17 cellular contexts compared by ENCODE assay signal in genomic region chr6:139536751-139537617, GRCh38.
DNase-seq lines count a peak whose midpoint lies in the region; ATAC-seq, FAIRE-seq and TF ChIP-seq lines count a peak whose summit lies in the region.
"Had no signal": no experiment of that assay in that cellular context is flagged by ENCODE, and none has a peak within 500 bp of the region (broad histone marks: within the 10 kb centered on the region; RNA-seq: fewer than 3 reads in every experiment).

No MANE protein-coding gene starts in this region.

- no peak for ATAC-seq in gastroesophageal sphincter
- ATAC-seq in HG03135 (IDR thresholded peaks at IDR 0.05; ENCODE audit: unreplicated experiment) = no peak
- ATAC-seq: activated T-cell treated with anti-CD3 and anti-CD28 coated beads, Interleukin-2, amount 50 U/mL, for 72 hours had no signal

- no peaks in the 10 kb centered on the region for H3K9me3 ChIP-seq in gastroesophageal sphincter
- no peaks in the 10 kb centered on the region for H3K9me3 ChIP-seq in osteoblast (ENCODE audit: low read depth, low read length)

- H3K9me3 Mint-ChIP-seq in immature natural killer cell = no peaks in the 10 kb centered on the region
- H3K9me3 Mint-ChIP-seq: activated T-cell treated with anti-CD3 and anti-CD28 coated beads, Interleukin-2, amount 50 U/mL, for 72 hours had no signal

- TF ChIP-seq EP300 in gastroesophageal sphincter (IDR thresholded peaks at IDR 0.05) = no peak

- peaks cover 0 to 3% (median 0%) of the 10 kb centered on the region in 3 donors for H3K27me3 Mint-ChIP-seq in immature natural killer cell (ENCODE audit: low read depth in 3 of 3)
- H3K27me3 Mint-ChIP-seq: activated CD4-positive, alpha-beta T cell treated with anti-CD3 and anti-CD28 coated beads, Interleukin-2, amount 10 ng/mL, durations not matched to agents 24 days and 14 days had no signal

- no peak for TF ChIP-seq POLR2A in gastroesophageal sphincter (IDR thresholded peaks at IDR 0.05)

- H2AFZ ChIP-seq in osteoblast (ENCODE audit: low read length) = peak overlapping the region; percentile 35

- H3K27ac ChIP-seq in 22Rv1 (peak overlapping the region; percentile 100), gastroesophageal sphincter (peak overlapping the region in 3 of 4 donors; percentile 49 to 58 (median 54)), osteoblast (ENCODE audit: low read depth, low read length) (no peak overlapping the region)
- H3K27ac ChIP-seq: coronary artery had no signal

- no peak overlapping the region for H3K4me3 Mint-ChIP-seq in immature natural killer cell
- H3K4me3 Mint-ChIP-seq: activated T-cell treated with anti-CD3 and anti-CD28 coated beads, Interleukin-2, amount 50 U/mL, for 72 hours had no signal

- FAIRE-seq in RCC 7860 (lab: Jason Lieb, UNC) = no peak
- FAIRE-seq: D721Med, H54 had no signal

- H3K27me3 ChIP-seq in gastroesophageal sphincter (no peaks in the 10 kb centered on the region), osteoblast (ENCODE audit: insufficient read depth, low read length) (no peaks in the 10 kb centered on the region)

- peaks cover 7 to 60% (median 10%) of the 10 kb centered on the region in 3 donors for H3K4me1 ChIP-seq in gastroesophageal sphincter
- peaks cover 37% of the 10 kb centered on the region for H3K4me1 ChIP-seq in osteoblast (ENCODE audit: insufficient read depth, low read length)

- DNase-seq in RCC 7860 (ENCODE audit: low spot score) (peak; percentile 8), osteoblast (ENCODE audit: insufficient read length, low spot score, missing footprints) (no peak), immature natural killer cell (no peak), A172 (ENCODE audit: low spot score) (no peak)
- no peak for DNase-seq in activated CD4-positive, alpha-beta T cell treated with anti-CD3 and anti-CD28 coated beads for 4 hours
- DNase-seq: activated CD4-positive, alpha-beta T cell treated with anti-CD3 and anti-CD28 coated beads, Interleukin-2, amount 10 ng/mL, durations not matched to agents 24 days and 14 days; activated T-cell treated with anti-CD3 and anti-CD28 coated beads, Interleukin-2, amount 50 U/mL, for 72 hours; amniotic stem cell; NCI-H1694 treated with DMSO at 0.1 percent for 48 hours; NCI-H524 treated with DMSO at 0.1 percent for 48 hours; RPMI8226 had no signal

- H3K4me3 ChIP-seq in gastroesophageal sphincter = no peak overlapping the region
- H3K4me3 ChIP-seq in osteoblast (ENCODE audit: insufficient read depth, low read length) = no peak overlapping the region
- H3K4me3 ChIP-seq: coronary artery had no signal

- H3K79me2 ChIP-seq in osteoblast (ENCODE audit: insufficient read depth, low read length) = no peaks in the 10 kb centered on the region

- H3K4me2 ChIP-seq in osteoblast (ENCODE audit: insufficient read depth, low read length) = no peak overlapping the region

- H3K27ac Mint-ChIP-seq in immature natural killer cell = no peak overlapping the region
- H3K27ac Mint-ChIP-seq: activated CD4-positive, alpha-beta T cell treated with anti-CD3 and anti-CD28 coated beads, Interleukin-2, amount 10 ng/mL, durations not matched to agents 24 days and 14 days; activated T-cell treated with anti-CD3 and anti-CD28 coated beads, Interleukin-2, amount 50 U/mL, for 72 hours had no signal

- TF ChIP-seq CTCF in 22Rv1 (IDR thresholded peaks at IDR 0.05) (no peak), gastroesophageal sphincter (IDR thresholded peaks at IDR 0.05) (no peak), osteoblast (IDR thresholded peaks at IDR 0.05; ENCODE audit: extremely low read depth, low read depth, low read length) (no peak)

- H4K20me1 ChIP-seq in osteoblast (ENCODE audit: insufficient read depth, low read length) = no peaks in the 10 kb centered on the region

- no peaks in the 10 kb centered on the region for H3K36me3 ChIP-seq in gastroesophageal sphincter
- no peaks in the 10 kb centered on the region for H3K36me3 ChIP-seq in osteoblast (ENCODE audit: insufficient read depth, low read length)

- WGBS in gastroesophageal sphincter (ENCODE audit: low coverage in 1 of 2), 2 donors = 74 to 76% methylated on average over 6 to 8 of the region's 8 CpGs

- H3K36me3 Mint-ChIP-seq in immature natural killer cell = no peaks in the 10 kb centered on the region

- peaks cover 40 to 54% of the 10 kb centered on the region in 2 donors for H3K4me1 Mint-ChIP-seq in immature natural killer cell
